In the genomic region with DNA sequence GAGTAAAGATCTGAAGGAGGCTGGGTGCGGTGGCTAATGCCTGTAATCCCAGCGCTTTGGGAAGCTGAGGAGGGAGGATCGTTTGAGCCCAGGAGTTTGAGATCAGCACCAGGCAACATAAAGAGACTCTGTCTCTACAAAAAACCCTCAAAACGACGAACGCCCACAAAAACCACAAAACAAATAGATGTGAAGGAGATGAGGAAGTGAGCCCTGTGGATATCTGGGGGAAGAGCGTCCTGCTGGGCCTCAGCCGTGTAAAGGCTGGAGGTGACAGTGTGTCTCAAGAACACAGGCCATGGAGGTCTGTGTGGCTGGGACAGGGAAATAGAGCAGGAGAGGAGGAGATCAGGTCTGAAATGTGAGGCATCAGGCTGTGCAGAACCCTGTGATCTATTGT, we compare ENCODE assay signal across 8 cellular contexts.
DNase-seq lines count a peak whose midpoint lies in the region; ATAC-seq and TF ChIP-seq lines count a peak whose summit lies in the region.

No MANE protein-coding gene starts in this region.

- peaks cover 5% of the 10 kb centered on the region for H3K4me1 Mint-ChIP-seq in T-helper 2 cell treated with Interferon-gamma antibody and Interleukin-4, amounts not matched to agents 5 μg/mL and 100 μg/mL, for 36 hours (ENCODE audit: low read depth)
- no peaks in the 10 kb centered on the region for H3K4me1 Mint-ChIP-seq in progenitor cell of endocrine pancreas (ENCODE audit: low read depth)

- no peak overlapping the region for H2AFZ ChIP-seq in DND-41 (ENCODE audit: low read depth, low read length)

- H3K9me3 ChIP-seq in DND-41 (ENCODE audit: insufficient read depth, low read length, severe bottlenecking): no peaks in the 10 kb centered on the region

- intact Hi-C loops in posterior vena cava (cut with DNase I): no loop called here

- H3K36me3 ChIP-seq in DND-41 (ENCODE audit: insufficient read depth, low read length): peaks cover 12% of the 10 kb centered on the region

- no peak for TF ChIP-seq CTCF in DND-41 (IDR thresholded peaks at IDR 0.05; ENCODE audit: borderline replicate concordance, extremely low read depth, low read length, poor library complexity, severe bottlenecking)
- no peak for TF ChIP-seq CTCF in progenitor cell of endocrine pancreas (IDR thresholded peaks at IDR 0.05; ENCODE audit: unreplicated experiment)

- no peaks in the 10 kb centered on the region for H3K27me3 Mint-ChIP-seq in T-helper 2 cell treated with Interferon-gamma antibody and Interleukin-4, amounts not matched to agents 5 μg/mL and 100 μg/mL, for 36 hours (ENCODE audit: low read depth)
- no peaks in the 10 kb centered on the region for H3K27me3 Mint-ChIP-seq in progenitor cell of endocrine pancreas

- H3K79me2 ChIP-seq in DND-41 (ENCODE audit: insufficient read depth, low read length): no peaks in the 10 kb centered on the region

- DNase-seq in DND-41: peak; percentile 56
- DNase-seq in T-helper 2 cell treated with Interferon-gamma antibody and Interleukin-4, amounts not matched to agents 5 μg/mL and 100 μg/mL, for 36 hours (ENCODE audit: low spot score): peak; percentile 11
- no peak for DNase-seq in progenitor cell of endocrine pancreas (ENCODE audit: low spot score, unreplicated experiment)
- DNase-seq in NCI-H1092 treated with DMSO at 0.1 percent for 48 hours (lab: John Stamatoyannopoulos, UW): no peak
- no peak for DNase-seq in posterior vena cava (ENCODE audit: low spot score)
- DNase-seq in NCI-H82 (lab: John Stamatoyannopoulos, UW): no peak

- no peak overlapping the region for H3K4me2 ChIP-seq in DND-41 (ENCODE audit: insufficient read depth, low read length)

- H3K9me3 Mint-ChIP-seq in T-helper 2 cell treated with Interferon-gamma antibody and Interleukin-4, amounts not matched to agents 5 μg/mL and 100 μg/mL, for 36 hours: no peaks in the 10 kb centered on the region
- H3K9me3 Mint-ChIP-seq in progenitor cell of endocrine pancreas (ENCODE audit: low read depth): no peaks in the 10 kb centered on the region

- no peak overlapping the region for H3K4me3 ChIP-seq in DND-41 (ENCODE audit: low read depth in 1 of 2, low read length in 2 of 2)

- no peak overlapping the region for H3K27ac Mint-ChIP-seq in T-helper 2 cell treated with Interferon-gamma antibody and Interleukin-4, amounts not matched to agents 5 μg/mL and 100 μg/mL, for 36 hours
- H3K27ac Mint-ChIP-seq in progenitor cell of endocrine pancreas: peak overlapping the region; percentile 0

- H3K27ac ChIP-seq in DND-41 (ENCODE audit: low read length): no peak overlapping the region

- no peaks in the 10 kb centered on the region for H3K36me3 Mint-ChIP-seq in T-helper 2 cell treated with Interferon-gamma antibody and Interleukin-4, amounts not matched to agents 5 μg/mL and 100 μg/mL, for 36 hours (ENCODE audit: low read depth)
- no peaks in the 10 kb centered on the region for H3K36me3 Mint-ChIP-seq in progenitor cell of endocrine pancreas (ENCODE audit: insufficient read depth)

- no peak overlapping the region for H3K9ac ChIP-seq in DND-41 (ENCODE audit: low read depth, low read length)

- H3K4me3 Mint-ChIP-seq in T-helper 2 cell treated with Interferon-gamma antibody and Interleukin-4, amounts not matched to agents 5 μg/mL and 100 μg/mL, for 36 hours: peak overlapping the region; percentile 0
- H3K4me3 Mint-ChIP-seq in progenitor cell of endocrine pancreas (ENCODE audit: low read depth): no peak overlapping the region

- ATAC-seq in DND-41 (ENCODE audit: insufficient read depth, low read depth) (peak; percentile 94), GM19463 (IDR thresholded peaks at IDR 0.05; ENCODE audit: unreplicated experiment) (peak; percentile 97), HG03439 (IDR thresholded peaks at IDR 0.05; ENCODE audit: unreplicated experiment) (peak; percentile 48)

- peaks cover 14% of the 10 kb centered on the region; the same call in 1 of the 2 replicates for H4K20me1 ChIP-seq in DND-41 (ENCODE audit: insufficient read depth, low read length)

- no peaks in the 10 kb centered on the region for H3K27me3 ChIP-seq in DND-41 (ENCODE audit: insufficient read depth, low read length, poor library complexity)

- H3K4me1 ChIP-seq in DND-41 (ENCODE audit: insufficient read depth, low read length): peaks cover 16% of the 10 kb centered on the region

Comparison
In these comparisons a context has a peak if more than half of its experiments do, and no peak if none do; other contexts are left out.
1. DNase-seq: peak in DND-41 (single experiment) and T-helper 2 cell treated with Interferon-gamma antibody and Interleukin-4, amounts not matched to agents 5 μg/mL and 100 μg/mL, for 36 hours (single experiment); none in progenitor cell of endocrine pancreas (single experiment), NCI-H1092 treated with DMSO at 0.1 percent for 48 hours (single experiment), posterior vena cava (single experiment) and NCI-H82 (single experiment).
2. Peak in every context shown above with its lines, with median percentiles within 50 percentile points of each other: ATAC-seq.